ENCODE assay signal across 8 cellular contexts in the genomic region with DNA sequence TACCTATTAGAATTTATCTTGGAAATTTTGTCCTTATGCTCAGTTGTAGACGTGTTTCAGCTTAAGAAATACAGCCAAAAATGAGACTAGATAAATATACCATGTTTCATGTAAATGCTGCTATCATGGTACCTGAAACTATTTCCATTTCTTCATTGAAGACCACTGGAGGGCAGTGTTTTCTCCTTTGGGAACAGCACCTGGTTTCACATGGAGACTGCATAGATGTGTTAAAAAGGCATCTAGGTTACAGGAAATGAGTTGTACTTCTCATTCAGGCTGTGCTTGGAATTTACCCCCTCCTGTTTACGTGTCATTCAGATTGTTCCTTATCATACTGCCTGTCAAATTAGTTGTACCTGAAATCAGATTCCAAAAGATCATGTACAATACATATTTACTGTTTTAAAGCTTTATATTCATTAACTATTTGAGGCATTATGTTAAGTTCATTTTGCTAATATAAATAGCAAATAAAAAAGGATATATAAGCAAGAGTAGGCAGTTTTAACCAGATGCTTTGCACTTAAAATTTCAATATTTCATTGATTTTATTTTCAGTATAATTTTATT. TPM values are rescaled to one million over a fixed set of nuclear protein-coding genes. Genes with fewer than 3 reads are reported as not detected.
DNase-seq lines count a peak whose midpoint lies in the region; ATAC-seq, FAIRE-seq and TF ChIP-seq lines count a peak whose summit lies in the region.

No MANE protein-coding gene starts in this region.

- H3K4me3 ChIP-seq in ascending aorta: no peak overlapping the region
- H3K4me3 ChIP-seq in liver (ENCODE audit: low read depth in 1 of 3, low read length in 3 of 3): no peak overlapping the region

- ATAC-seq in HG03095 (IDR thresholded peaks at IDR 0.05; ENCODE audit: unreplicated experiment): peak; percentile 52

- intact Hi-C loops in CD14-positive monocyte (cut with micrococcal nuclease) (no loop called here), ascending aorta (cut with DNase I) (no loop called here)

- H3K9me3 ChIP-seq in ascending aorta (no peaks in the 10 kb centered on the region), liver (ENCODE audit: control insufficient read depth in 4 of 4, low read length in 3 of 4) (no peaks in the 10 kb centered on the region)

- H3K4me1 Mint-ChIP-seq in CD14-positive monocyte (no peaks in the 10 kb centered on the region), immature natural killer cell (peaks cover 0 to 3% of the 10 kb centered on the region in 2 donors)

- H3K27me3 ChIP-seq in ascending aorta (no peaks in the 10 kb centered on the region), liver (ENCODE audit: control insufficient read depth in 4 of 4, insufficient read depth in 4 of 4, low read length in 3 of 4) (no peaks in the 10 kb centered on the region)

- peak; percentile 84 to 91 for TF ChIP-seq RAD21 in liver (IDR thresholded peaks at IDR 0.05)

- no peaks in the 10 kb centered on the region for H3K36me3 ChIP-seq in ascending aorta
- H3K36me3 ChIP-seq in liver (ENCODE audit: control insufficient read depth in 4 of 4, insufficient read depth in 3 of 4, low read depth in 1 of 4, low read length in 3 of 4): no peaks in the 10 kb centered on the region

- H3K4me3 Mint-ChIP-seq in CD14-positive monocyte (no peak overlapping the region), immature natural killer cell (no peak overlapping the region)

- H3K9me3 Mint-ChIP-seq in CD14-positive monocyte (no peaks in the 10 kb centered on the region), immature natural killer cell (no peaks in the 10 kb centered on the region)

- H3K27ac ChIP-seq in ascending aorta (no peak overlapping the region), liver (ENCODE audit: low read depth in 1 of 2, low read length in 2 of 2) (no peak overlapping the region)

- H3K36me3 Mint-ChIP-seq in CD14-positive monocyte (peaks cover 0 to 5% of the 10 kb centered on the region in 2 donors), immature natural killer cell (no peaks in the 10 kb centered on the region)

- H3K27ac Mint-ChIP-seq in CD14-positive monocyte (no peak overlapping the region), immature natural killer cell (no peak overlapping the region)

- H3K4me1 ChIP-seq in ascending aorta (no peaks in the 10 kb centered on the region), liver (ENCODE audit: control insufficient read depth in 4 of 4, insufficient read depth in 4 of 4, low read length in 3 of 4) (peaks cover 0 to 6% (median 0%) of the 10 kb centered on the region in 4 donors)

- H3K9ac ChIP-seq in liver (ENCODE audit: low read depth in 1 of 2, low read length in 2 of 2): no peak overlapping the region

- 15% methylated on average over 2 of the region's 2 CpGs for WGBS in liver

- peak; percentile 90 for FAIRE-seq in GM18507 (lab: Jason Lieb, UNC)

- TF ChIP-seq CTCF in CD14-positive monocyte (IDR thresholded peaks at IDR 0.05): peak; percentile 51
- peak in 2 of 3 experiments; percentile 46 to 50 for TF ChIP-seq CTCF in ascending aorta (IDR thresholded peaks at IDR 0.05)
- TF ChIP-seq CTCF in liver (IDR thresholded peaks at IDR 0.05; ENCODE audit: low read depth, low read length, missing input control): peak; percentile 57

- H3K27me3 Mint-ChIP-seq in CD14-positive monocyte (ENCODE audit: low read depth in 3 of 3) (peaks cover 2 to 10% (median 3%) of the 10 kb centered on the region in 3 donors), immature natural killer cell (ENCODE audit: low read depth in 3 of 3) (peaks cover 0 to 6% (median 3%) of the 10 kb centered on the region in 3 donors)

- DNase-seq in CD14-positive monocyte (ENCODE audit: low spot score) (no peak), GM18507 (ENCODE audit: extremely low spot score, insufficient read length, low read depth) (no peak), NCI-H2196 treated with DMSO at 0.1 percent for 48 hours (lab: John Stamatoyannopoulos, UW; ENCODE audit: unreplicated experiment) (peak; percentile 71), ascending aorta (ENCODE audit: low spot score in 2 of 2) (no peak), immature natural killer cell (no peak), NK-92 (lab: John Stamatoyannopoulos, UW; ENCODE audit: unreplicated experiment) (no peak)

TF ChIP-seq in liver, 16 proteins besides CTCF, POLR2A, EP300 and RAD21:
- peak; percentile 15 for TF ChIP-seq SP1 (IDR thresholded peaks at IDR 0.05)
- peak in 1 of 2 donors; percentile 5 for TF ChIP-seq RXRA (IDR thresholded peaks at IDR 0.05)
- TF ChIP-seq JUND (IDR thresholded peaks at IDR 0.05): no peak
- TF ChIP-seq, protein P1, sequence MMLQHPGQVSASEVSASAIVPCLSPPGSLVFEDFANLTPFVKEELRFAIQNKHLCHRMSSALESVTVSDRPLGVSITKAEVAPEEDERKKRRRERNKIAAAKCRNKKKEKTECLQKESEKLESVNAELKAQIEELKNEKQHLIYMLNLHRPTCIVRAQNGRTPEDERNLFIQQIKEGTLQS (IDR thresholded peaks at IDR 0.05): no peak
- peak; percentile 30 for TF ChIP-seq YY1 (IDR thresholded peaks at IDR 0.05)
- TF ChIP-seq HNF4A (conservative IDR thresholded peaks at IDR 0.05): peak; percentile 32 to 59
TF ChIP-seq in liver: peak in this region for 4.

RNA-seq across cellular contexts. Expression of gene PSMD14, which starts 57.3 kb away (rescaled TPM):
- polyA plus RNA-seq in CD14-positive monocyte: 10 to 100 TPM; 29.3 to 37.8 TPM
- 238 TPM for total RNA-seq in ascending aorta
- total RNA-seq in liver: 10 to 100 TPM; 32.0 to 34.8 TPM
- 10 to 100 TPM; 32.7 to 37.9 TPM for polyA plus RNA-seq in liver
- 100 to 1,000 TPM in 1 of 3 donors, 10 to 100 TPM in 2; 66.7 to 133 (median 71.1) TPM for polyA plus RNA-seq in immature natural killer cell
